Comparison of ENCODE assay signal across 29 cellular contexts in genomic region chr5:129930221-129930620, GRCh38. TPM values are rescaled to one million over a fixed set of nuclear protein-coding genes. Genes with fewer than 3 reads are reported as not detected.
"Had no signal": no experiment of that assay in that cellular context is flagged by ENCODE, and none has a peak within 500 bp of the region (broad histone marks: within the 10 kb centered on the region; RNA-seq: fewer than 3 reads in every experiment).

No MANE protein-coding gene starts in this region.

- H3K4me1 ChIP-seq: body of pancreas, colonic mucosa, esophagus squamous epithelium, foreskin keratinocyte, gastrocnemius medialis, heart right ventricle had no signal

- DNase-seq: activated B cell treated with CpG ODN at 0.5 μM for 24 hours; activated CD4-positive, alpha-beta T cell treated with anti-CD3 and anti-CD28 coated beads for 48 hours; activated CD4-positive, alpha-beta T cell treated with anti-CD3 and anti-CD28 coated beads, Interleukin-2, amount 50 U/mL, for 1 hour; activated CD4-positive, alpha-beta T cell treated with anti-CD3 and anti-CD28 coated beads, Interleukin-2, amount 50 U/mL, for 48 hours; activated CD8-positive, alpha-beta memory T cell treated with anti-CD3 and anti-CD28 coated beads for 24 hours; activated CD8-positive, alpha-beta T cell treated with anti-CD3 and anti-CD28 coated beads for 36 hours; activated effector memory CD4-positive, alpha-beta T cell treated with anti-CD3 and anti-CD28 coated beads, Interleukin-2, amount 50 U/mL, for 16 hours; activated naive CD4-positive, alpha-beta T cell treated with anti-CD3 and anti-CD28 coated beads for 36 hours; activated naive CD8-positive, alpha-beta T cell treated with anti-CD3 and anti-CD28 coated beads, Interleukin-2, amount 10 ng/mL, durations not matched to agents 7 days and 5 days; activated T-cell treated with anti-CD3 and anti-CD28 coated beads, Interleukin-2, amount 50 U/mL, for 4 hours; amniotic stem cell; anterior cingulate cortex; body of pancreas; caudate nucleus; colonic mucosa; effector CD8-positive, alpha-beta T cell; esophagus squamous epithelium; foreskin keratinocyte; gastrocnemius medialis; heart right ventricle; T-helper 1 cell; T-helper 17 cell; T1000; WERI-Rb-1 had no signal

- H3K27me3 Mint-ChIP-seq: activated B cell treated with CpG ODN at 0.5 μM for 24 hours; activated CD8-positive, alpha-beta T cell treated with anti-CD3 and anti-CD28 coated beads for 36 hours; activated naive CD8-positive, alpha-beta T cell treated with anti-CD3 and anti-CD28 coated beads, Interleukin-2, amount 10 ng/mL, durations not matched to agents 7 days and 5 days had no signal

- H3K27me3 ChIP-seq: body of pancreas, colonic mucosa, esophagus squamous epithelium, foreskin keratinocyte, gastrocnemius medialis, heart right ventricle had no signal

- H3K36me3 ChIP-seq: colonic mucosa, esophagus squamous epithelium, gastrocnemius medialis, heart right ventricle, WERI-Rb-1 had no signal

- H3K27ac ChIP-seq: body of pancreas, colonic mucosa, epithelial cell of prostate, esophagus squamous epithelium, foreskin keratinocyte, gastrocnemius medialis, heart right ventricle, WERI-Rb-1 had no signal

- H3K4me3 Mint-ChIP-seq: activated B cell treated with CpG ODN at 0.5 μM for 24 hours; activated CD8-positive, alpha-beta T cell treated with anti-CD3 and anti-CD28 coated beads for 36 hours; activated naive CD4-positive, alpha-beta T cell treated with anti-CD3 and anti-CD28 coated beads for 36 hours; activated naive CD8-positive, alpha-beta T cell treated with anti-CD3 and anti-CD28 coated beads, Interleukin-2, amount 10 ng/mL, durations not matched to agents 7 days and 5 days; activated T-cell treated with anti-CD3 and anti-CD28 coated beads, Interleukin-2, amount 50 U/mL, for 4 hours; T-helper 17 cell; T-helper 2 cell treated with Interferon-gamma antibody and Interleukin-4, amounts not matched to agents 5 μg/mL and 100 μg/mL, for 36 hours had no signal

- H3K27ac Mint-ChIP-seq: activated B cell treated with CpG ODN at 0.5 μM for 24 hours; activated CD8-positive, alpha-beta T cell treated with anti-CD3 and anti-CD28 coated beads for 36 hours; activated naive CD4-positive, alpha-beta T cell treated with anti-CD3 and anti-CD28 coated beads for 36 hours; activated naive CD4-positive, alpha-beta T cell treated with anti-CD3 and anti-CD28 coated beads, Interleukin-2, amount 50 U/mL, for 72 hours; activated naive CD8-positive, alpha-beta T cell treated with anti-CD3 and anti-CD28 coated beads, Interleukin-2, amount 10 ng/mL, durations not matched to agents 7 days and 5 days; activated T-helper 2 cell treated with anti-CD3 and anti-CD28 coated beads, Interferon-gamma antibody, Interleukin-2, Interleukin-4, amounts not matched to agents 10 μg/mL and 5 μg/mL and 100 μg/mL, durations not matched to agents 14 hours and 24 hours and 36 hours; T-helper 17 cell; T-helper 2 cell treated with Interferon-gamma antibody and Interleukin-4, amounts not matched to agents 5 μg/mL and 100 μg/mL, for 36 hours had no signal

- H3K9me3 ChIP-seq: body of pancreas, colonic mucosa, esophagus squamous epithelium, gastrocnemius medialis, heart right ventricle had no signal

- H3K36me3 Mint-ChIP-seq: activated naive CD4-positive, alpha-beta T cell treated with anti-CD3 and anti-CD28 coated beads, Interleukin-2, amount 50 U/mL, for 72 hours; activated naive CD8-positive, alpha-beta T cell treated with anti-CD3 and anti-CD28 coated beads, Interleukin-2, amount 10 ng/mL, durations not matched to agents 7 days and 5 days had no signal

- ATAC-seq: activated CD4-positive, CD25-positive, alpha-beta regulatory T cell treated with anti-CD3 and anti-CD28 coated beads, Interleukin-2, amount 50 U/mL, for 24 hours; activated CD8-positive, alpha-beta T cell treated with anti-CD3 and anti-CD28 coated beads for 36 hours; activated naive CD4-positive, alpha-beta T cell treated with anti-CD3 and anti-CD28 coated beads, Interleukin-2, amount 50 U/mL, for 72 hours; activated T-cell treated with anti-CD3 and anti-CD28 coated beads, Interleukin-2, amount 50 U/mL, for 4 hours; body of pancreas; foreskin keratinocyte; gastrocnemius medialis; heart right ventricle; T-helper 17 cell had no signal

- H3K9me3 Mint-ChIP-seq: activated B cell treated with CpG ODN at 0.5 μM for 24 hours; activated CD8-positive, alpha-beta T cell treated with anti-CD3 and anti-CD28 coated beads for 36 hours; activated naive CD4-positive, alpha-beta T cell treated with anti-CD3 and anti-CD28 coated beads for 36 hours; activated naive CD4-positive, alpha-beta T cell treated with anti-CD3 and anti-CD28 coated beads, Interleukin-2, amount 50 U/mL, for 72 hours; activated naive CD8-positive, alpha-beta T cell treated with anti-CD3 and anti-CD28 coated beads, Interleukin-2, amount 10 ng/mL, durations not matched to agents 7 days and 5 days; activated T-cell treated with anti-CD3 and anti-CD28 coated beads, Interleukin-2, amount 50 U/mL, for 4 hours; activated T-helper 2 cell treated with anti-CD3 and anti-CD28 coated beads, Interferon-gamma antibody, Interleukin-2, Interleukin-4, amounts not matched to agents 10 μg/mL and 5 μg/mL and 100 μg/mL, durations not matched to agents 14 hours and 24 hours and 36 hours; T-helper 2 cell treated with Interferon-gamma antibody and Interleukin-4, amounts not matched to agents 5 μg/mL and 100 μg/mL, for 36 hours had no signal

- H3K4me3 ChIP-seq: body of pancreas, colonic mucosa, esophagus squamous epithelium, gastrocnemius medialis, heart right ventricle had no signal

- H3K4me1 Mint-ChIP-seq: activated B cell treated with CpG ODN at 0.5 μM for 24 hours; activated naive CD8-positive, alpha-beta T cell treated with anti-CD3 and anti-CD28 coated beads, Interleukin-2, amount 10 ng/mL, durations not matched to agents 7 days and 5 days; T-helper 17 cell had no signal

RNA-seq across cellular contexts. Expression of gene CHSY3, which starts 26.0 kb away (rescaled TPM):
- total RNA-seq: activated B cell treated with CpG ODN at 0.5 μM for 24 hours; activated CD8-positive, alpha-beta T cell treated with anti-CD3 and anti-CD28 coated beads for 36 hours; activated naive CD4-positive, alpha-beta T cell treated with anti-CD3 and anti-CD28 coated beads for 36 hours; activated naive CD4-positive, alpha-beta T cell treated with anti-CD3 and anti-CD28 coated beads, Interleukin-2, amount 50 U/mL, for 72 hours; activated naive CD8-positive, alpha-beta T cell treated with anti-CD3 and anti-CD28 coated beads, Interleukin-2, amount 10 ng/mL, durations not matched to agents 7 days and 5 days; activated T-cell treated with anti-CD3 and anti-CD28 coated beads, Interleukin-2, amount 50 U/mL, for 4 hours; activated T-helper 2 cell treated with anti-CD3 and anti-CD28 coated beads, Interferon-gamma antibody, Interleukin-2, Interleukin-4, amounts not matched to agents 10 μg/mL and 5 μg/mL and 100 μg/mL, durations not matched to agents 14 hours and 24 hours and 36 hours; T-helper 17 cell had no signal
